In genomic region chr22:37741312-37741795, GRCh38 we compare ENCODE assay signal across 9 cellular contexts. TPM values are rescaled to one million over a fixed set of nuclear protein-coding genes. Genes with fewer than 3 reads are reported as not detected.
DNase-seq lines count a peak whose midpoint lies in the region; ATAC-seq and TF ChIP-seq lines count a peak whose summit lies in the region.
"Had no signal": no experiment of that assay in that cellular context is flagged by ENCODE, and none has a peak within 500 bp of the region (broad histone marks: within the 10 kb centered on the region; RNA-seq: fewer than 3 reads in every experiment).

No MANE protein-coding gene starts in this region.

- no peaks in the 10 kb centered on the region for H3K27me3 Mint-ChIP-seq in activated T-cell treated with anti-CD3 and anti-CD28 coated beads, Interleukin-2, amount 50 U/mL, for 4 hours (ENCODE audit: low read depth)

- no peak overlapping the region for H3K4me3 ChIP-seq in right atrium auricular region
- no peak overlapping the region for H3K4me3 ChIP-seq in suprapubic skin

- H3K36me3 ChIP-seq in right atrium auricular region (no peaks in the 10 kb centered on the region), suprapubic skin (no peaks in the 10 kb centered on the region)

- H3K4me3 Mint-ChIP-seq in activated T-cell treated with anti-CD3 and anti-CD28 coated beads, Interleukin-2, amount 50 U/mL, for 4 hours, result no peak overlapping the region

- no peaks in the 10 kb centered on the region for H3K27me3 ChIP-seq in right atrium auricular region
- no peaks in the 10 kb centered on the region for H3K27me3 ChIP-seq in suprapubic skin

- H3K4me1 ChIP-seq in right atrium auricular region (peaks cover 0 to 50% of the 10 kb centered on the region in 2 donors), suprapubic skin (peaks cover 54% of the 10 kb centered on the region)

- no peak for TF ChIP-seq EP300 in suprapubic skin (IDR thresholded peaks at IDR 0.05)

- H3K9me3 ChIP-seq in right atrium auricular region (no peaks in the 10 kb centered on the region), suprapubic skin (no peaks in the 10 kb centered on the region)

- TF ChIP-seq CTCF in right atrium auricular region (IDR thresholded peaks at IDR 0.05), result no peak
- TF ChIP-seq CTCF in suprapubic skin (IDR thresholded peaks at IDR 0.05), result no peak

- DNase-seq in DMS 273 (lab: John Stamatoyannopoulos, UW; ENCODE audit: unreplicated experiment) (peak; percentile 72), DMS 273 treated with DMSO at 0.1 percent for 48 hours (lab: John Stamatoyannopoulos, UW) (no peak), SKM-1 treated with dmso at 0.1 percent for 144 hours (lab: John Stamatoyannopoulos, UW; ENCODE audit: unreplicated experiment) (peak; percentile 87), right atrium auricular region (ENCODE audit: low spot score) (peak; percentile 94), suprapubic skin (ENCODE audit: low spot score in 2 of 2) (peak; percentile 92 to 93), G401 (ENCODE audit: low spot score) (no peak), kidney glomerular epithelial cell (lab: John Stamatoyannopoulos, UW) (no peak)
- no peak for DNase-seq in activated T-cell treated with anti-CD3 and anti-CD28 coated beads, Interleukin-2, amount 50 U/mL, for 4 hours

- peak overlapping the region; percentile 31 to 35 for H3K27ac ChIP-seq in right atrium auricular region
- peak overlapping the region; percentile 48 for H3K27ac ChIP-seq in suprapubic skin
- H3K27ac ChIP-seq: 22Rv1 had no signal

- no peaks in the 10 kb centered on the region for H3K9me3 Mint-ChIP-seq in activated T-cell treated with anti-CD3 and anti-CD28 coated beads, Interleukin-2, amount 50 U/mL, for 4 hours

- no peaks in the 10 kb centered on the region for H3K36me3 Mint-ChIP-seq in activated T-cell treated with anti-CD3 and anti-CD28 coated beads, Interleukin-2, amount 50 U/mL, for 4 hours (ENCODE audit: insufficient read depth)

- in situ Hi-C loops in G401 (cut with HindIII; ENCODE audit: low sequenced_read_pairs), result no loop called here

- TF ChIP-seq POLR2A in suprapubic skin (IDR thresholded peaks at IDR 0.05), result no peak

- 68% methylated on average over 4 of the region's 9 CpGs for WGBS in suprapubic skin

- no peak for ATAC-seq in activated T-cell treated with anti-CD3 and anti-CD28 coated beads, Interleukin-2, amount 50 U/mL, for 4 hours

- peaks cover 7% of the 10 kb centered on the region for H3K4me1 Mint-ChIP-seq in activated T-cell treated with anti-CD3 and anti-CD28 coated beads, Interleukin-2, amount 50 U/mL, for 4 hours (ENCODE audit: low read depth)

RNA-seq across cellular contexts. Expression of gene TRIOBP, which starts 44.5 kb away (rescaled TPM):
- total RNA-seq in right atrium auricular region (100 to 1,000 TPM; 108 to 118 TPM), suprapubic skin (10 to 100 TPM; 58.6 to 71.6 (median 64.3) TPM)
- 80.9 and 98.8 TPM in 2 replicates for total RNA-seq in G401 (2014; rRNA removed; shearing (Covaris generic))
- 10 to 100 TPM; 14.9 to 19.0 (median 17.2) TPM for total RNA-seq in activated T-cell treated with anti-CD3 and anti-CD28 coated beads, Interleukin-2, amount 50 U/mL, for 4 hours

RNA-seq across cellular contexts. Expression of gene NOL12, which starts 55.2 kb away (rescaled TPM):
- total RNA-seq in right atrium auricular region, result 10 to 100 TPM; 17.8 to 24.7 TPM
- 10 to 100 TPM; 29.2 to 49.8 (median 40.7) TPM for total RNA-seq in suprapubic skin
- 30.2 and 44.8 TPM in 2 replicates for total RNA-seq in G401 (2014; rRNA removed; shearing (Covaris generic))
- 10 to 100 TPM; 58.7 to 66.4 (median 65.2) TPM for total RNA-seq in activated T-cell treated with anti-CD3 and anti-CD28 coated beads, Interleukin-2, amount 50 U/mL, for 4 hours

Comparison
In these comparisons a context has a peak if more than half of its experiments do, and no peak if none do; other contexts are left out.
1. DNase-seq: peak in DMS 273 (single experiment), SKM-1 treated with dmso at 0.1 percent for 144 hours (single experiment), right atrium auricular region (single experiment) and suprapubic skin (2 of 2); none in DMS 273 treated with DMSO at 0.1 percent for 48 hours (single experiment), G401 (single experiment), kidney glomerular epithelial cell (single experiment) and activated T-cell treated with anti-CD3 and anti-CD28 coated beads, Interleukin-2, amount 50 U/mL, for 4 hours (single experiment).